ENCODE assay signal across 14 cellular contexts in the genomic region with DNA sequence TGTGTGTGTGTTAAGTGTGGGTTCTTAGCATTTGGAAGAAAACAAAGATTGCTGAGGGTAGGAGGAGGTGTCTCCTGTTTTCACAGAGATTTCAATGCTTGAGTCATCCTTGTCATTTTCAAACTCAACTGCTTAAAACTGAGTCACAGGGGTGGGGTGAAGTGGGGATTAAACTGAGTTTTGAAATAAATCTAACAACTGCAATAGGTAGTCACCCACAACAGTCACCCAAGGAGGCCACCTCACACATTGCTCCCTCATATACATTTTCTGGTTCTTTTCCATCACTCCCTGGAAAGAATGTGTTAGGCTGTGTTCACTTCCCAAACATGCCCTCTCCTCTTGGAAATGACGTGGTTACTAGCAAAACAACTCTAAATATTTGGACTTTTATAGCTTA.
DNase-seq lines count a peak whose midpoint lies in the region; ATAC-seq, FAIRE-seq and TF ChIP-seq lines count a peak whose summit lies in the region.
"Had no signal": no experiment of that assay in that cellular context is flagged by ENCODE, and none has a peak within 500 bp of the region (broad histone marks: within the 10 kb centered on the region; RNA-seq: fewer than 3 reads in every experiment).

No MANE protein-coding gene starts in this region.

- DNase-seq in DMS53 (lab: John Stamatoyannopoulos, UW): peak; percentile 1
- DNase-seq in DMS53 treated with DMSO at 0.1 percent for 48 hours (lab: John Stamatoyannopoulos, UW; ENCODE audit: unreplicated experiment): no peak
- peak; percentile 19 for DNase-seq in H54 (ENCODE audit: insufficient read length, low spot score)
- peak in 1 of 2 donors; percentile 24 for DNase-seq in activated naive CD4-positive, alpha-beta T cell treated with anti-CD3 and anti-CD28 coated beads, Interleukin-2, amount 50 U/mL, for 72 hours (ENCODE audit: low spot score in 2 of 2)
- DNase-seq in kidney tubule cell (ENCODE audit: low spot score): peak; percentile 63
- no peak for DNase-seq in germinal center (ENCODE audit: low spot score)
- no peak for DNase-seq in effector CD4-positive, alpha-beta T cell
- DNase-seq in GDM1 (lab: John Stamatoyannopoulos, UW): no peak
- DNase-seq: cortex of kidney, hypothalamus, NCI-H1105, NCI-H774 had no signal

- TF ChIP-seq POLR2A in H54 (IDR thresholded peaks at IDR 0.05; ENCODE audit: low read depth, low read length): no peak

- peaks cover 0 to 9% of the 10 kb centered on the region in 2 donors for H3K9me3 Mint-ChIP-seq in activated naive CD4-positive, alpha-beta T cell treated with anti-CD3 and anti-CD28 coated beads, Interleukin-2, amount 50 U/mL, for 72 hours
- H3K9me3 Mint-ChIP-seq: mesothelial cell of epicardium had no signal

- no peak overlapping the region for H3K27ac Mint-ChIP-seq in activated naive CD4-positive, alpha-beta T cell treated with anti-CD3 and anti-CD28 coated beads, Interleukin-2, amount 50 U/mL, for 72 hours
- H3K27ac Mint-ChIP-seq: mesothelial cell of epicardium had no signal

- peak; percentile 95 for FAIRE-seq in H54 (lab: Jason Lieb, UNC)
- FAIRE-seq: H1 had no signal

- ATAC-seq in activated naive CD4-positive, alpha-beta T cell treated with anti-CD3 and anti-CD28 coated beads, Interleukin-2, amount 50 U/mL, for 72 hours: peak; percentile 86 to 90

- peaks cover 3 to 5% of the 10 kb centered on the region in 2 donors for H3K36me3 Mint-ChIP-seq in activated naive CD4-positive, alpha-beta T cell treated with anti-CD3 and anti-CD28 coated beads, Interleukin-2, amount 50 U/mL, for 72 hours
- H3K36me3 Mint-ChIP-seq: mesothelial cell of epicardium had no signal

Comparison
In these comparisons a context has a peak if more than half of its experiments do, and no peak if none do; other contexts are left out.
1. DNase-seq: peak in DMS53 (single experiment), H54 (single experiment) and kidney tubule cell (single experiment); none in DMS53 treated with DMSO at 0.1 percent for 48 hours (single experiment), germinal center (single experiment), effector CD4-positive, alpha-beta T cell (single experiment) and GDM1 (single experiment).